9 cellular contexts compared by ENCODE assay signal in the genomic region with DNA sequence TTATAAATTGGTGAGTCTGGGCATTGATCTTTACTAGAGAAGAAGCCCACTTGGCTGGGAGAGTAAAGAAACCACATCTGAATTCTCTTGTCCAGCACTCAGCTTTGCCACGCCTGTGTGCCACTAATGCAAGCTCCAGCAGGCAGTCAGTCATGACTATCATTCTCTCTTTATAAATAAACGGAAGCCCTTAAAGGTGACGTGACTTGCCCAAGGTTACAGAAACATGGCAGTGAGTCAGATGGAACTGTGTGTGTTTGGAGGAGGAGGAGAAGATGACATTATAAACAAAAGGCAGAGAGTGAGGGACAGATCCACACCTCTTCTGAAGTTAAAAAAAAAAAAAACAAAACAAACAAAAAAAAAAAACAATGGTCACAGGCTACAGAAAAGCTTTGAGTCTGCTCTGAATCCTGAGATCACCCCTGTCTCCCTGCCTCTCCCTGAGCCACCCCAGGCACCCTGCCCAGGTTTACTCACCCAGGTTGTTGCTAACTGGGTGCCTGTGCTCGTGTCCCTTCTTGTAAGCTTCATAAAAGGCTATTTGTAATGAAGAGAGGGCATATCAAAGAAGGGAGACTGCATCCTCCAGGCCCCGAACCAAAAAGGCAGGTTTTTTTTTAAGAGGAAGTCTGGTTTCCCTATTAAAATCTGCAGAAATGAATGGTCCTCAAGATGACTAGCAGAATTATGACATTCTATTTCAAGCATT.
DNase-seq lines count a peak whose midpoint lies in the region; ATAC-seq and TF ChIP-seq lines count a peak whose summit lies in the region.
"Had no signal": no experiment of that assay in that cellular context is flagged by ENCODE, and none has a peak within 500 bp of the region (broad histone marks: within the 10 kb centered on the region; RNA-seq: fewer than 3 reads in every experiment).

No MANE protein-coding gene starts in this region.

- H3K79me2 ChIP-seq in OCI-LY3 (ENCODE audit: low read length) = no peaks in the 10 kb centered on the region
- no peaks in the 10 kb centered on the region for H3K79me2 ChIP-seq in fibroblast of lung (ENCODE audit: control insufficient read depth, insufficient read depth, low read length)

- ATAC-seq in GM21367 (IDR thresholded peaks at IDR 0.05; ENCODE audit: unreplicated experiment) = no peak
- no peak for ATAC-seq in stimulated activated naive B cell treated with anti-CD40 and anti-IgM and Interleukin-4, amounts not matched to agents 10 μg/mL and 1 μg/mL and 100 μg/mL, for 72 hours (replicated peaks)

- DNase-seq in DMS153 (lab: John Stamatoyannopoulos, UW) (peak; percentile 61), fibroblast of lung (ENCODE audit: low read depth in 2 of 2) (peak; percentile 83 to 90), progenitor cell of endocrine pancreas (ENCODE audit: low spot score, unreplicated experiment) (no peak), NCI-H1092 treated with DMSO at 0.1 percent for 48 hours (lab: John Stamatoyannopoulos, UW) (no peak)
- no peak for DNase-seq in activated CD4-positive, alpha-beta T cell treated with anti-CD3 and anti-CD28 coated beads, Interleukin-2, amount 50 U/mL, for 1 hour
- no peak for DNase-seq in stimulated activated naive B cell treated with anti-CD40 and anti-IgM and Interleukin-4, amounts not matched to agents 10 μg/mL and 1 μg/mL and 100 μg/mL, for 72 hours

- no peaks in the 10 kb centered on the region for H4K20me1 ChIP-seq in OCI-LY3 (ENCODE audit: insufficient read depth, low read length)
- H4K20me1 ChIP-seq in fibroblast of lung (ENCODE audit: control insufficient read depth, extremely low read depth, insufficient read depth, low read length) = no peaks in the 10 kb centered on the region

- H3K36me3 ChIP-seq in OCI-LY3 (replicated peaks; ENCODE audit: low read depth, low read length) (no peaks in the 10 kb centered on the region), fibroblast of lung (ENCODE audit: control insufficient read depth, insufficient read depth, low read length) (no peaks in the 10 kb centered on the region)

- no peaks in the 10 kb centered on the region for H3K9me3 Mint-ChIP-seq in progenitor cell of endocrine pancreas (ENCODE audit: low read depth)
- H3K9me3 Mint-ChIP-seq in stimulated activated naive B cell treated with anti-CD40 and anti-IgM and Interleukin-4, amounts not matched to agents 10 μg/mL and 1 μg/mL and 100 μg/mL, for 72 hours = no peaks in the 10 kb centered on the region
- H3K9me3 Mint-ChIP-seq: activated naive CD4-positive, alpha-beta T cell treated with anti-CD3 and anti-CD28 coated beads, Interleukin-2, amount 50 U/mL, for 24 hours had no signal

- H3K4me3 Mint-ChIP-seq in progenitor cell of endocrine pancreas (ENCODE audit: low read depth) = no peak overlapping the region
- H3K4me3 Mint-ChIP-seq in stimulated activated naive B cell treated with anti-CD40 and anti-IgM and Interleukin-4, amounts not matched to agents 10 μg/mL and 1 μg/mL and 100 μg/mL, for 72 hours = no peak overlapping the region
- H3K4me3 Mint-ChIP-seq: activated naive CD4-positive, alpha-beta T cell treated with anti-CD3 and anti-CD28 coated beads, Interleukin-2, amount 50 U/mL, for 24 hours had no signal

- peaks cover 15% of the 10 kb centered on the region for H3K4me1 ChIP-seq in OCI-LY3 (ENCODE audit: low read length)
- H3K4me1 ChIP-seq in fibroblast of lung (ENCODE audit: control insufficient read depth, extremely low read depth, insufficient read depth, low read length) = peaks cover 11% of the 10 kb centered on the region

- peaks cover 41% of the 10 kb centered on the region for H3K4me1 Mint-ChIP-seq in progenitor cell of endocrine pancreas (ENCODE audit: low read depth)
- no peaks in the 10 kb centered on the region for H3K4me1 Mint-ChIP-seq in stimulated activated naive B cell treated with anti-CD40 and anti-IgM and Interleukin-4, amounts not matched to agents 10 μg/mL and 1 μg/mL and 100 μg/mL, for 72 hours

- TF ChIP-seq CTCF in OCI-LY3 (IDR thresholded peaks at IDR 0.05; ENCODE audit: low read depth, low read length) (no peak), fibroblast of lung (conservative IDR thresholded peaks at IDR 0.05 in 1 of 2, IDR thresholded peaks at IDR 0.05 in 1 of 2; ENCODE audit: low read depth in 1 of 2, low read length in 2 of 2) (no peak), progenitor cell of endocrine pancreas (IDR thresholded peaks at IDR 0.05; ENCODE audit: unreplicated experiment) (no peak)

- H3K9ac ChIP-seq in OCI-LY3 (ENCODE audit: low read length) = no peak overlapping the region
- H3K9ac ChIP-seq in fibroblast of lung (ENCODE audit: insufficient read depth, low read length) = no peak overlapping the region

- H3K36me3 Mint-ChIP-seq in progenitor cell of endocrine pancreas (ENCODE audit: insufficient read depth) = peaks cover 18% of the 10 kb centered on the region
- peaks cover 0 to 9% of the 10 kb centered on the region in 2 donors for H3K36me3 Mint-ChIP-seq in stimulated activated naive B cell treated with anti-CD40 and anti-IgM and Interleukin-4, amounts not matched to agents 10 μg/mL and 1 μg/mL and 100 μg/mL, for 72 hours

- H3K4me3 ChIP-seq in OCI-LY3 (ENCODE audit: low read length) = no peak overlapping the region
- H3K4me3 ChIP-seq in fibroblast of lung (replicated peaks in 1 of 4; ENCODE audit: control extremely low read depth in 1 of 4, insufficient read depth in 1 of 4, low read depth in 3 of 4, low read length in 4 of 4) = no peak overlapping the region

- H3K27ac Mint-ChIP-seq in progenitor cell of endocrine pancreas = peak overlapping the region; percentile 38
- no peak overlapping the region for H3K27ac Mint-ChIP-seq in stimulated activated naive B cell treated with anti-CD40 and anti-IgM and Interleukin-4, amounts not matched to agents 10 μg/mL and 1 μg/mL and 100 μg/mL, for 72 hours
- H3K27ac Mint-ChIP-seq: activated naive CD4-positive, alpha-beta T cell treated with anti-CD3 and anti-CD28 coated beads, Interleukin-2, amount 50 U/mL, for 24 hours had no signal

- H2AFZ ChIP-seq in OCI-LY3 (ENCODE audit: low read depth, low read length) (no peak overlapping the region), fibroblast of lung (ENCODE audit: low read length) (no peak overlapping the region)

- H3K27me3 ChIP-seq in OCI-LY3 (ENCODE audit: low read depth, low read length) (no peaks in the 10 kb centered on the region), fibroblast of lung (ENCODE audit: control insufficient read depth, insufficient read depth, low read length) (no peaks in the 10 kb centered on the region)

- H3K4me2 ChIP-seq in OCI-LY3 (ENCODE audit: low read length) (0 out of 2 replicates have a peak overlapping the region, but pooled peaks have one; percentile 12), fibroblast of lung (ENCODE audit: extremely low read depth, insufficient read depth, low read length) (no peak overlapping the region)

- H3K9me3 ChIP-seq in OCI-LY3 (ENCODE audit: insufficient read depth, low read length) (no peaks in the 10 kb centered on the region), fibroblast of lung (ENCODE audit: control insufficient read depth, insufficient read depth, low read depth, low read length) (no peaks in the 10 kb centered on the region)

- H3K27ac ChIP-seq in OCI-LY3 (ENCODE audit: low read length) = no peak overlapping the region
- no peak overlapping the region for H3K27ac ChIP-seq in fibroblast of lung (ENCODE audit: insufficient read depth, low read length)

- H3K27me3 Mint-ChIP-seq in progenitor cell of endocrine pancreas = no peaks in the 10 kb centered on the region
- H3K27me3 Mint-ChIP-seq in stimulated activated naive B cell treated with anti-CD40 and anti-IgM and Interleukin-4, amounts not matched to agents 10 μg/mL and 1 μg/mL and 100 μg/mL, for 72 hours = no peaks in the 10 kb centered on the region
- H3K27me3 Mint-ChIP-seq: activated naive CD4-positive, alpha-beta T cell treated with anti-CD3 and anti-CD28 coated beads, Interleukin-2, amount 50 U/mL, for 24 hours had no signal

Comparison
In these comparisons a context has a peak if more than half of its experiments do, and no peak if none do; other contexts are left out.
1. DNase-seq: peak in DMS153 (single experiment) and fibroblast of lung (2 of 2); none in progenitor cell of endocrine pancreas (single experiment), activated CD4-positive, alpha-beta T cell treated with anti-CD3 and anti-CD28 coated beads, Interleukin-2, amount 50 U/mL, for 1 hour (single experiment), NCI-H1092 treated with DMSO at 0.1 percent for 48 hours (single experiment) and stimulated activated naive B cell treated with anti-CD40 and anti-IgM and Interleukin-4, amounts not matched to agents 10 μg/mL and 1 μg/mL and 100 μg/mL, for 72 hours (single experiment).